ENCODE assay signal across 1 cellular context in the genomic region with DNA sequence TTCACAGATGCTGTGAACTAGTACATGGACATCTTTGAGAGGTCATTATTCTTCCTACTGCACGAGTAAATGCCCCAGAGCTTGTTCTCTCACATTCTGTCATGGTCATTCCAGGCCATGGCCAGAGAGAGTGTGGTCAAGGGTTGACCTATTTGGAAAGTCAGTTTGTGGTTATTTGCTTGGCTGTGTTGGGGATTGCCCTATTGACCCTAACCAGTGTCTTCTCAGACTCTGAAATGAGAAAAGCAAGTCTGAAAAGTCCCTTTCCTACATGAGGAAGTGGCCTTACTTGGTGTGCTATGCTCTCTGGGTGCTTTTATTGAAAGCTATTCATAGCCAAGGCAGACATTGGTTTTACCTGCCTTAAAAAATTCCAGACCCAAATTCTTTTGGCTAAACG.
TF ChIP-seq lines count a peak whose summit lies in the region.

No MANE protein-coding gene starts in this region.

TF ChIP-seq in GM23338, 12 proteins besides CTCF, POLR2A, EP300 and RAD21 (continued from another document):
- TF ChIP-seq, protein P1, sequence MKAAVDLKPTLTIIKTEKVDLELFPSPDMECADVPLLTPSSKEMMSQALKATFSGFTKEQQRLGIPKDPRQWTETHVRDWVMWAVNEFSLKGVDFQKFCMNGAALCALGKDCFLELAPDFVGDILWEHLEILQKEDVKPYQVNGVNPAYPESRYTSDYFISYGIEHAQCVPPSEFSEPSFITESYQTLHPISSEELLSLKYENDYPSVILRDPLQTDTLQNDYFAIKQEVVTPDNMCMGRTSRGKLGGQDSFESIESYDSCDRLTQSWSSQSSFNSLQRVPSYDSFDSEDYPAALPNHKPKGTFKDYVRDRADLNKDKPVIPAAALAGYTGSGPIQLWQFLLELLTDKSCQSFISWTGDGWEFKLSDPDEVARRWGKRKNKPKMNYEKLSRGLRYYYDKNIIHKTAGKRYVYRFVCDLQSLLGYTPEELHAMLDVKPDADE (IDR thresholded peaks at IDR 0.05): no peak
- no peak for TF ChIP-seq NANOG (IDR thresholded peaks at IDR 0.05; ENCODE audit: borderline replicate concordance)
